ENCODE assay signal across 27 cellular contexts in genomic region chr4:87382116-87382515, GRCh38. TPM values are rescaled to one million over a fixed set of nuclear protein-coding genes. Genes with fewer than 3 reads are reported as not detected.
A peak's percentile ranks its signal among the peaks of the same experiment; 100 is the strongest.
DNase-seq lines count a peak whose midpoint lies in the region; ATAC-seq, FAIRE-seq and TF ChIP-seq lines count a peak whose summit lies in the region.
"Had no signal": no experiment of that assay in that cellular context is flagged by ENCODE, and none has a peak within 500 bp of the region (broad histone marks: within the 10 kb centered on the region; RNA-seq: fewer than 3 reads in every experiment).

No MANE protein-coding gene starts in this region.

- no peak overlapping the region for H3K4me2 ChIP-seq in HepG2 (ENCODE audit: low read depth, low read length)
- H3K4me2 ChIP-seq: A549; BLaER1 treated with 17β-estradiol and CSF1 and Interleukin-3, amounts not matched to agents 10 nM and 100 nM had no signal

- no peak overlapping the region for H3K4me3 ChIP-seq in liver (ENCODE audit: low read depth in 1 of 3, low read length in 3 of 3)
- no peak overlapping the region for H3K4me3 ChIP-seq in HepG2 (replicated peaks in 1 of 3; ENCODE audit: insufficient read depth in 1 of 3, low read depth in 2 of 3, low read length in 3 of 3)
- H3K4me3 ChIP-seq: A549; BLaER1 treated with 17β-estradiol and CSF1 and Interleukin-3, amounts not matched to agents 10 nM and 100 nM; GM12878 had no signal

- H3K36me3 ChIP-seq in liver (ENCODE audit: control insufficient read depth in 4 of 4, insufficient read depth in 3 of 4, low read depth in 1 of 4, low read length in 3 of 4) (peaks cover 0 to 6% (median 4%) of the 10 kb centered on the region in 4 donors), HepG2 (replicated peaks in 1 of 2; ENCODE audit: control insufficient read depth in 1 of 2, insufficient read depth in 2 of 2, low read length in 2 of 2) (peaks cover 5 to 34% of the 10 kb centered on the region in 2 experiments; a peak in 4 of 5 replicates)

- CTCF ChIA-PET in HepG2 (lab: Yijun Ruan, JAX; ENCODE audit: low intra/inter-chr PET ratio, low total read pairs): no interaction called here

- no peak for TF ChIP-seq POLR2A in HepG2 (IDR thresholded peaks at IDR 0.05; ENCODE audit: insufficient read depth in 1 of 2, low read depth in 2 of 2, low read length in 2 of 2)

- H3K27me3 ChIP-seq in liver (ENCODE audit: control insufficient read depth in 4 of 4, insufficient read depth in 4 of 4, low read length in 3 of 4) (no peaks in the 10 kb centered on the region), HepG2 (ENCODE audit: control insufficient read depth in 1 of 2, insufficient read depth in 2 of 2, low read length in 2 of 2) (no peaks in the 10 kb centered on the region)
- H3K27me3 ChIP-seq: BLaER1 treated with 17β-estradiol and CSF1 and Interleukin-3, amounts not matched to agents 10 nM and 100 nM had no signal

- no peak overlapping the region for H2AFZ ChIP-seq in HepG2 (ENCODE audit: low read length)

- ATAC-seq in HepG2: no peak
- peak; percentile 71 for ATAC-seq in left lobe of liver
- no peak for ATAC-seq in HG02588 (IDR thresholded peaks at IDR 0.05; ENCODE audit: unreplicated experiment)
- ATAC-seq: A549, GM12878 had no signal

- TF ChIP-seq RAD21 in liver (IDR thresholded peaks at IDR 0.05): no peak
- no peak for TF ChIP-seq RAD21 in HepG2 (CRISPR knock-in tag; IDR thresholded peaks at IDR 0.05)

- no peak for TF ChIP-seq CTCF in liver (IDR thresholded peaks at IDR 0.05; ENCODE audit: low read depth, low read length, missing input control)
- no peak for TF ChIP-seq CTCF in HepG2 (CRISPR knock-in tag; IDR thresholded peaks at IDR 0.05)

- intact Hi-C loops in HepG2 (cut with micrococcal nuclease; ENCODE audit: unreplicated experiment): loop anchor here (1.0 kb wide), 1 partner anchor 21 kb away; no protein-coding TSS in a partner anchor

- peaks cover 2 to 20% (median 6%) of the 10 kb centered on the region in 4 donors for H3K4me1 ChIP-seq in liver (ENCODE audit: control insufficient read depth in 4 of 4, insufficient read depth in 4 of 4, low read length in 3 of 4)
- H3K4me1 ChIP-seq in HepG2 (ENCODE audit: insufficient read depth, low read length): peaks cover 45% of the 10 kb centered on the region

- H3K9ac ChIP-seq in liver (ENCODE audit: low read depth in 1 of 2, low read length in 2 of 2): no peak overlapping the region
- no peak overlapping the region for H3K9ac ChIP-seq in HepG2 (ENCODE audit: insufficient read depth, low read depth, low read length)
- H3K9ac ChIP-seq: BLaER1 treated with 17β-estradiol and CSF1 and Interleukin-3, amounts not matched to agents 10 nM and 100 nM had no signal

- DNase-seq in HepG2 (ENCODE audit: low spot score) (no peak), left lobe of liver (ENCODE audit: low spot score) (no peak), cortex of kidney (lab: John Stamatoyannopoulos, UW) (no peak)
- DNase-seq: AML-193; CD4-positive, alpha-beta T cell; CD8-positive, alpha-beta memory T cell; COR-L47; DMS 273 treated with DMSO at 0.1 percent for 48 hours; DMS153; DMS53; DMS79; DND-41; EL; GDM1 had no signal

- no TSS peak for BruUV-seq in HepG2 (replicated peaks; lab: Mats Ljungman, UMichigan)

- peaks cover 53% of the 10 kb centered on the region for H4K20me1 ChIP-seq in HepG2 (ENCODE audit: insufficient read depth, low read length)

- FAIRE-seq in HepG2 (lab: Jason Lieb, UNC): no peak
- FAIRE-seq: A549, GM12878, GM12892, GM18507 had no signal

- WGBS in liver: 39% methylated on average over 2 of the region's 2 CpGs
- WGBS in HepG2 (ENCODE audit: low lambda C conversion rate): 96% methylated on average over 2 of the region's 2 CpGs

- peaks cover 62% of the 10 kb centered on the region for H3K79me2 ChIP-seq in HepG2 (ENCODE audit: insufficient read depth, low read length)

- POLR2A ChIA-PET in HepG2 (lab: Yijun Ruan, JAX): interaction anchor here (1.1 to 2.8 kb wide), 2 partner anchors 9 to 45 kb away, joined by 3 to 8 read pairs; partner anchors contain the start of gene HSD17B11

- in situ Hi-C loops in HepG2 (cut with HindIII; ENCODE audit: extremely low pct_ligation_motif_present, low pct_unique_long_range_greater_than_20kb): loop anchor here (10.0 kb wide), 1 partner anchor 53 kb away; no protein-coding TSS in a partner anchor

- TF ChIP-seq EP300 in HepG2 (IDR thresholded peaks at IDR 0.05; ENCODE audit: low read depth in 2 of 2, low read length in 2 of 2): no peak
- no peak for TF ChIP-seq EP300 in HepG2 (CRISPR knock-in tag; IDR thresholded peaks at IDR 0.05; ENCODE audit: borderline replicate concordance)

- no peaks in the 10 kb centered on the region for H3K9me3 ChIP-seq in liver (ENCODE audit: control insufficient read depth in 4 of 4, low read length in 3 of 4)
- H3K9me3 ChIP-seq in HepG2 (ENCODE audit: low read length): no peaks in the 10 kb centered on the region
- H3K9me3 ChIP-seq: A549 had no signal

- no peak overlapping the region for H3K27ac ChIP-seq in liver (ENCODE audit: low read depth in 1 of 2, low read length in 2 of 2)
- H3K27ac ChIP-seq in HepG2 (ENCODE audit: extremely low read length, insufficient read depth, low read length): no peak overlapping the region
- H3K27ac ChIP-seq: 22Rv1; A549; BLaER1 treated with 17β-estradiol and CSF1 and Interleukin-3, amounts not matched to agents 10 nM and 100 nM; C4-2B had no signal

RNA-seq across cellular contexts. Expression of gene HSD17B11, which starts 8.9 kb away (rescaled TPM):
- total RNA-seq in liver (100 to 1,000 TPM; 109 to 120 TPM), HepG2 (2016; rRNA removed; fragmentation: Illumina TruSeq; extraction: Trizol) (120 and 158 TPM in 2 replicates), left lobe of liver (135 TPM)
- polyA plus RNA-seq in liver (100 to 1,000 TPM in 1 of 2 donors, 10 to 100 TPM in 1; 94.8 to 133 TPM), HepG2 (2011; rRNA removed) (99.1 and 121 TPM in 2 replicates)
- 37.4 and 46.0 TPM in 2 replicates for total RNA-seq in HepG2 (2016; cell fraction: cytosol; rRNA removed; fragmentation: Illumina TruSeq; extraction: Trizol; ENCODE audit: low read depth)
- total RNA-seq in HepG2 (2016; cell fraction: insoluble cytoplasmic fraction; rRNA removed; fragmentation: Illumina TruSeq; extraction: Trizol): 110 and 160 TPM in 2 replicates
- total RNA-seq in HepG2 (2016; cell fraction: membrane; rRNA removed; fragmentation: Illumina TruSeq; extraction: Trizol): 80.0 and 109 TPM in 2 replicates
- 123 and 135 TPM in 2 replicates for total RNA-seq in HepG2 (2016; cell fraction: nucleus; rRNA removed; fragmentation: Illumina TruSeq; extraction: Trizol)
- 45.0 and 85.9 TPM in 2 replicates for polyA plus RNA-seq in HepG2 (2011; cell fraction: cytosol; rRNA removed)
- polyA plus RNA-seq in HepG2 (2011; cell fraction: nucleus; rRNA removed): 16.3 and 22.2 TPM in 2 replicates
- 185 and 257 TPM in 2 replicates for polyA plus RNA-seq in HepG2 (2012)
- 40.7 and 42.3 TPM in 2 replicates for polyA plus RNA-seq in HepG2 (2016; cell fraction: cytosol; fragmentation: Illumina TruSeq; extraction: Trizol; ENCODE audit: low read depth)
- polyA plus RNA-seq in HepG2 (2016; cell fraction: insoluble cytoplasmic fraction; fragmentation: Illumina TruSeq; extraction: Trizol; ENCODE audit: low read depth): 99.3 and 110 TPM in 2 replicates
- polyA plus RNA-seq in HepG2 (2016; cell fraction: membrane; fragmentation: Illumina TruSeq; extraction: Trizol; ENCODE audit: low read depth): 66.9 and 69.9 TPM in 2 replicates
- 168 and 180 TPM in 2 replicates for polyA plus RNA-seq in HepG2 (2016; cell fraction: nucleus; fragmentation: Illumina TruSeq; extraction: Trizol; ENCODE audit: insufficient read depth, low read depth)
- polyA minus RNA-seq in HepG2 (2011; rRNA and poly(A)+ RNA removed; ENCODE audit: low replicate concordance): 14.6 and 50.4 TPM in 2 replicates
- polyA minus RNA-seq in HepG2 (2011; cell fraction: cytosol; rRNA and poly(A)+ RNA removed): 52.1 and 76.8 TPM in 2 replicates
- 62.1 and 76.0 TPM in 2 replicates for polyA minus RNA-seq in HepG2 (2011; cell fraction: nucleus; rRNA and poly(A)+ RNA removed)

RNA-seq across cellular contexts. Expression of gene NUDT9, which starts 40.3 kb away (rescaled TPM):
- total RNA-seq in liver (10 to 100 TPM in 1 of 2 donors, 1 to 10 TPM in 1; 9.2 to 21.8 TPM), HepG2 (2016; rRNA removed; fragmentation: Illumina TruSeq; extraction: Trizol) (9.7 and 10.4 TPM in 2 replicates), left lobe of liver (21.4 TPM)
- polyA plus RNA-seq in liver (10 to 100 TPM; 32.1 to 37.3 TPM), HepG2 (2011; rRNA removed) (11.2 and 12.3 TPM in 2 replicates)
- total RNA-seq in HepG2 (2016; cell fraction: cytosol; rRNA removed; fragmentation: Illumina TruSeq; extraction: Trizol; ENCODE audit: low read depth): 4.4 and 4.5 TPM in 2 replicates
- total RNA-seq in HepG2 (2016; cell fraction: insoluble cytoplasmic fraction; rRNA removed; fragmentation: Illumina TruSeq; extraction: Trizol): 8.4 and 12.1 TPM in 2 replicates
- total RNA-seq in HepG2 (2016; cell fraction: membrane; rRNA removed; fragmentation: Illumina TruSeq; extraction: Trizol): 6.1 and 6.5 TPM in 2 replicates
- 12.8 and 15.6 TPM in 2 replicates for total RNA-seq in HepG2 (2016; cell fraction: nucleus; rRNA removed; fragmentation: Illumina TruSeq; extraction: Trizol)
- polyA plus RNA-seq in HepG2 (2011; cell fraction: cytosol; rRNA removed): 7.3 and 10.3 TPM in 2 replicates
- polyA plus RNA-seq in HepG2 (2011; cell fraction: nucleus; rRNA removed): 6.9 and 8.4 TPM in 2 replicates
- polyA plus RNA-seq in HepG2 (2012): 19.7 and 20.0 TPM in 2 replicates
- polyA plus RNA-seq in HepG2 (2016; cell fraction: cytosol; fragmentation: Illumina TruSeq; extraction: Trizol; ENCODE audit: low read depth): 8.1 and 8.4 TPM in 2 replicates
- polyA plus RNA-seq in HepG2 (2016; cell fraction: insoluble cytoplasmic fraction; fragmentation: Illumina TruSeq; extraction: Trizol; ENCODE audit: low read depth): 22.9 and 26.8 TPM in 2 replicates
- 7.6 and 9.6 TPM in 2 replicates for polyA plus RNA-seq in HepG2 (2016; cell fraction: membrane; fragmentation: Illumina TruSeq; extraction: Trizol; ENCODE audit: low read depth)
- 41.0 and 46.0 TPM in 2 replicates for polyA plus RNA-seq in HepG2 (2016; cell fraction: nucleus; fragmentation: Illumina TruSeq; extraction: Trizol; ENCODE audit: insufficient read depth, low read depth)
- polyA minus RNA-seq in HepG2 (2011; rRNA and poly(A)+ RNA removed; ENCODE audit: low replicate concordance): 9.9 and 15.3 TPM in 2 replicates
- polyA minus RNA-seq in HepG2 (2011; cell fraction: cytosol; rRNA and poly(A)+ RNA removed): 6.2 and 9.4 TPM in 2 replicates
- polyA minus RNA-seq in HepG2 (2011; cell fraction: nucleus; rRNA and poly(A)+ RNA removed): 21.8 and 27.0 TPM in 2 replicates

RNA-seq across cellular contexts. Expression of gene HSD17B13, which starts 59.4 kb away (rescaled TPM):
- total RNA-seq in liver: 10 to 100 TPM in 1 of 2 donors, under 1 TPM in 1; 0.09 to 20.3 TPM
- polyA plus RNA-seq in liver: 10 to 100 TPM; 25.3 to 61.7 TPM
- 0.04 TPM in 1 of 2 replicates, not detected in the other for total RNA-seq in HepG2 (2016; rRNA removed; fragmentation: Illumina TruSeq; extraction: Trizol)
- not detected in 2 replicates for total RNA-seq in HepG2 (2016; cell fraction: cytosol; rRNA removed; fragmentation: Illumina TruSeq; extraction: Trizol; ENCODE audit: low read depth)
- 0.07 and 0.11 TPM in 2 replicates for total RNA-seq in HepG2 (2016; cell fraction: insoluble cytoplasmic fraction; rRNA removed; fragmentation: Illumina TruSeq; extraction: Trizol)
- total RNA-seq in HepG2 (2016; cell fraction: membrane; rRNA removed; fragmentation: Illumina TruSeq; extraction: Trizol): not detected in 2 replicates
- total RNA-seq in HepG2 (2016; cell fraction: nucleus; rRNA removed; fragmentation: Illumina TruSeq; extraction: Trizol): 0.16 and 0.34 TPM in 2 replicates
- 0.15 and 0.27 TPM in 2 replicates for polyA plus RNA-seq in HepG2 (2011; rRNA removed)
- polyA plus RNA-seq in HepG2 (2011; cell fraction: cytosol; rRNA removed): 0.13 TPM in 2 replicates
- polyA plus RNA-seq in HepG2 (2011; cell fraction: nucleus; rRNA removed): 0.32 and 0.40 TPM in 2 replicates
- 0.59 and 1.4 TPM in 2 replicates for polyA plus RNA-seq in HepG2 (2012)
- polyA plus RNA-seq in HepG2 (2016; cell fraction: cytosol; fragmentation: Illumina TruSeq; extraction: Trizol; ENCODE audit: low read depth): 0.06 TPM in 1 of 2 replicates, not detected in the other
- not detected in 2 replicates for polyA plus RNA-seq in HepG2 (2016; cell fraction: insoluble cytoplasmic fraction; fragmentation: Illumina TruSeq; extraction: Trizol; ENCODE audit: low read depth)
- polyA plus RNA-seq in HepG2 (2016; cell fraction: membrane; fragmentation: Illumina TruSeq; extraction: Trizol; ENCODE audit: low read depth): not detected in 2 replicates
- polyA plus RNA-seq in HepG2 (2016; cell fraction: nucleus; fragmentation: Illumina TruSeq; extraction: Trizol; ENCODE audit: insufficient read depth, low read depth): 0.53 and 0.68 TPM in 2 replicates
- 0.07 TPM in 1 of 2 replicates, not detected in the other for polyA minus RNA-seq in HepG2 (2011; rRNA and poly(A)+ RNA removed; ENCODE audit: low replicate concordance)
- not detected in 2 replicates for polyA minus RNA-seq in HepG2 (2011; cell fraction: cytosol; rRNA and poly(A)+ RNA removed)
- 0.37 and 0.52 TPM in 2 replicates for polyA minus RNA-seq in HepG2 (2011; cell fraction: nucleus; rRNA and poly(A)+ RNA removed)
- total RNA-seq in left lobe of liver: 77.7 TPM
- total RNA-seq: A172, Daoy, G401 had no signal
- polyA plus RNA-seq: BJ; CD8-positive, alpha-beta memory T cell had no signal
